ENCODE assay signal across 11 cellular contexts in genomic region chr21:46116846-46117585, GRCh38. TPM values are rescaled to one million over a fixed set of nuclear protein-coding genes. Genes with fewer than 3 reads are reported as not detected.
DNase-seq lines count a peak whose midpoint lies in the region; ATAC-seq, FAIRE-seq and TF ChIP-seq lines count a peak whose summit lies in the region.
"Had no signal": no experiment of that assay in that cellular context is flagged by ENCODE, and none has a peak within 500 bp of the region (broad histone marks: within the 10 kb centered on the region; RNA-seq: fewer than 3 reads in every experiment).

No MANE protein-coding gene starts in this region.

- no peak for ATAC-seq in HG03108 (IDR thresholded peaks at IDR 0.05; ENCODE audit: unreplicated experiment)
- ATAC-seq: gastrocnemius medialis; stimulated activated naive B cell treated with anti-CD40 and anti-IgM and Interleukin-4, amounts not matched to agents 10 μg/mL and 1 μg/mL and 100 μg/mL, for 72 hours had no signal

- H3K4me3 ChIP-seq in dorsolateral prefrontal cortex: no peak overlapping the region
- H3K4me3 ChIP-seq: breast epithelium, gastrocnemius medialis had no signal

- TF ChIP-seq CTCF in dorsolateral prefrontal cortex (IDR thresholded peaks at IDR 0.05 in 54 of 56, conservative IDR thresholded peaks at IDR 0.05 in 2 of 56; ENCODE audit: low read depth in 1 of 56, partially characterized antibody in 56 of 56): no peak

- DNase-seq in A172 (ENCODE audit: low spot score) (peak; percentile 76), H54 (ENCODE audit: insufficient read length, low spot score) (peak; percentile 86), dorsolateral prefrontal cortex (peak in 6 of 10 donors; percentile 2 to 36 (median 18)), myocyte (ENCODE audit: low read depth) (peak; percentile 67), substantia nigra (lab: John Stamatoyannopoulos, UW) (no peak), cerebellum (ENCODE audit: low spot score) (no peak)
- DNase-seq in activated effector memory CD4-positive, alpha-beta T cell treated with Interleukin-2 at 50 U/mL for 16 hours: no peak
- DNase-seq: stimulated activated naive B cell treated with anti-CD40 and anti-IgM and Interleukin-4, amounts not matched to agents 10 μg/mL and 1 μg/mL and 100 μg/mL, for 72 hours had no signal

- FAIRE-seq in H54 (lab: Jason Lieb, UNC): no peak

- no peak for TF ChIP-seq POLR2A in H54 (IDR thresholded peaks at IDR 0.05; ENCODE audit: low read depth, low read length)

- no peak overlapping the region for H3K27ac ChIP-seq in dorsolateral prefrontal cortex
- H3K27ac ChIP-seq in substantia nigra (ENCODE audit: low read depth, low read length, poor library complexity, severe bottlenecking): no peak overlapping the region
- H3K27ac ChIP-seq: gastrocnemius medialis had no signal

- intact Hi-C loops in dorsolateral prefrontal cortex (cut with DNase I): no loop called here

- peaks cover 0 to 5% (median 0%) of the 10 kb centered on the region in 45 donors for H3K27me3 ChIP-seq in dorsolateral prefrontal cortex
- H3K27me3 ChIP-seq: breast epithelium, gastrocnemius medialis had no signal

RNA-seq across cellular contexts. Expression of gene COL6A2, which starts 19.1 kb away (rescaled TPM):
- 163 and 221 TPM in 2 replicates for total RNA-seq in A172 (2014; rRNA removed; shearing (Covaris generic))
- total RNA-seq in dorsolateral prefrontal cortex (10 to 100 TPM in 83 of 120 experiments, 1 to 10 TPM in 37; 4.3 to 57.2 (median 12.6) TPM), myocyte (941 and 998 TPM in 2 replicates), cerebellum (60.3 TPM)
- polyA plus RNA-seq in myocyte (2012): 423 TPM

RNA-seq across cellular contexts. Expression of gene FTCD, which starts 38.4 kb away (rescaled TPM):
- total RNA-seq in A172 (2014; rRNA removed; shearing (Covaris generic)): 0.45 TPM in 1 of 2 replicates, not detected in the other
- total RNA-seq in dorsolateral prefrontal cortex (10 to 100 TPM in 104 of 120 experiments, 1 to 10 TPM in 16; 4.0 to 48.0 (median 20.5) TPM), myocyte (0.37 TPM in 1 of 2 replicates, not detected in the other), cerebellum (0.73 TPM)
- 2.0 TPM for polyA plus RNA-seq in myocyte (2012)

Comparison
In these comparisons a context has a peak if more than half of its experiments do, and no peak if none do; other contexts are left out.
1. DNase-seq: peak in A172 (single experiment), H54 (single experiment), dorsolateral prefrontal cortex (6 of 10) and myocyte (single experiment); none in substantia nigra (0 of 49), activated effector memory CD4-positive, alpha-beta T cell treated with Interleukin-2 at 50 U/mL for 16 hours (single experiment) and cerebellum (single experiment).